In the genomic region with DNA sequence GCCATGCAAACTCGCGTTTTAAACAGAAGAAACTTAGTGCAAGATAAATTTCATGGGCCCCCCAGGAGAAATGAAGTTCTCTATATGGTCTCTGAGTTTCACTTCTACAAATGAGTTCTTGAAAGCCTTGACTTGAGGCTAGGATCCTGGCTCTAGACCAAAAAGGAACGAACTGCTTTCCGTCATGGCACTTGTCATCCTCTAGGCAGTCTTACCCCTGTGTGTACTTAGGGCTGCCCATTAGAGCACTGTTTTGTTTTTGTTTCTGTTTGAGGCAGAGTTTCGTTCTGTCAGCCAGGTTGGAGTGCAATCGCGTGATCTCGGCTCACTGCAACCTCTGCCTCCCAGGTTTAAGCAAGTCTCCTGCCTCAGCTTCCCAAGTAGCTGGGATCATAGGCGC, we compare ENCODE assay signal across 7 cellular contexts. TPM values are rescaled to one million over a fixed set of nuclear protein-coding genes. Genes with fewer than 3 reads are reported as not detected.
A peak's percentile ranks its signal among the peaks of the same experiment; 100 is the strongest.
DNase-seq lines count a peak whose midpoint lies in the region; ATAC-seq and TF ChIP-seq lines count a peak whose summit lies in the region.

No MANE protein-coding gene starts in this region.

- 87 to 93% (median 89%) methylated on average over 9 of the region's 9 CpGs for WGBS in ovary, 3 donors

- ATAC-seq in GM19025 (IDR thresholded peaks at IDR 0.05; ENCODE audit: low read depth, unreplicated experiment) (peak; percentile 88), HG02571 (IDR thresholded peaks at IDR 0.05; ENCODE audit: unreplicated experiment) (peak; percentile 81), HG03565 (IDR thresholded peaks at IDR 0.05; ENCODE audit: unreplicated experiment) (peak; percentile 88)

- DNase-seq in pons (ENCODE audit: low spot score) = peak; percentile 85
- DNase-seq in NAMALWA (ENCODE audit: low spot score) = no peak
- no peak for DNase-seq in ovary
- DNase-seq in activated naive CD4-positive, alpha-beta T cell treated with anti-CD3 and anti-CD28 coated beads, Interleukin-2, amount 10 ng/mL, durations not matched to agents 7 days and 5 days = no peak

- H3K4me3 Mint-ChIP-seq in activated naive CD4-positive, alpha-beta T cell treated with anti-CD3 and anti-CD28 coated beads, Interleukin-2, amount 10 ng/mL, durations not matched to agents 7 days and 5 days = no peak overlapping the region

- no peaks in the 10 kb centered on the region for H3K36me3 ChIP-seq in ovary

- no peaks in the 10 kb centered on the region for H3K27me3 Mint-ChIP-seq in activated naive CD4-positive, alpha-beta T cell treated with anti-CD3 and anti-CD28 coated beads, Interleukin-2, amount 10 ng/mL, durations not matched to agents 7 days and 5 days

- peaks cover 55% of the 10 kb centered on the region for H3K36me3 Mint-ChIP-seq in activated naive CD4-positive, alpha-beta T cell treated with anti-CD3 and anti-CD28 coated beads, Interleukin-2, amount 10 ng/mL, durations not matched to agents 7 days and 5 days

- H3K9me3 Mint-ChIP-seq in activated naive CD4-positive, alpha-beta T cell treated with anti-CD3 and anti-CD28 coated beads, Interleukin-2, amount 10 ng/mL, durations not matched to agents 7 days and 5 days = no peaks in the 10 kb centered on the region

- H3K27ac Mint-ChIP-seq in activated naive CD4-positive, alpha-beta T cell treated with anti-CD3 and anti-CD28 coated beads, Interleukin-2, amount 10 ng/mL, durations not matched to agents 7 days and 5 days = no peak overlapping the region

- no peak overlapping the region for H3K4me3 ChIP-seq in ovary

- CTCF ChIA-PET in activated naive CD4-positive, alpha-beta T cell treated with anti-CD3 and anti-CD28 coated beads, Interleukin-2, amount 10 ng/mL, durations not matched to agents 7 days and 5 days (lab: Charles Lee) = no interaction called here

- H3K27me3 ChIP-seq in ovary = no peaks in the 10 kb centered on the region

- H3K4me1 Mint-ChIP-seq in activated naive CD4-positive, alpha-beta T cell treated with anti-CD3 and anti-CD28 coated beads, Interleukin-2, amount 10 ng/mL, durations not matched to agents 7 days and 5 days = peaks cover 2% of the 10 kb centered on the region

- H3K27ac ChIP-seq in ovary = no peak overlapping the region

- intact Hi-C loops in ovary (cut with DNase I) = no loop called here

- H3K9me3 ChIP-seq in ovary = no peaks in the 10 kb centered on the region

- no peak for TF ChIP-seq CTCF in ovary (IDR thresholded peaks at IDR 0.05)

- H3K4me1 ChIP-seq in ovary (ENCODE audit: insufficient read depth) = peaks cover 5% of the 10 kb centered on the region

- TF ChIP-seq EP300 in ovary (IDR thresholded peaks at IDR 0.05) = no peak

- no peak for TF ChIP-seq POLR2A in ovary (IDR thresholded peaks at IDR 0.05)

RNA-seq across cellular contexts. Expression of a gene that starts 29.0 kb away (rescaled TPM):
- total RNA-seq in ovary = 10 to 100 TPM; 27.9 to 72.1 (median 47.1) TPM
- polyA plus RNA-seq in ovary = 10 to 100 TPM; 27.0 to 47.9 TPM

RNA-seq across cellular contexts. Expression of a gene that starts 38.5 kb away (rescaled TPM):
- 10 to 100 TPM; 18.5 to 39.1 (median 29.4) TPM for total RNA-seq in ovary
- 10 to 100 TPM; 16.0 to 18.9 TPM for polyA plus RNA-seq in ovary
